Comparison of ENCODE assay signal across 1 cellular context in genomic region chr3:11166807-11167400, GRCh38. TPM values are rescaled to one million over a fixed set of nuclear protein-coding genes. Genes with fewer than 3 reads are reported as not detected.
"Had no signal": no experiment of that assay in that cellular context is flagged by ENCODE, and none has a peak within 500 bp of the region (broad histone marks: within the 10 kb centered on the region; RNA-seq: fewer than 3 reads in every experiment).

No MANE protein-coding gene starts in this region.

RNA-seq across cellular contexts. Expression of gene HRH1, which starts 12.6 kb away (rescaled TPM):
- total RNA-seq: activated B cell treated with CpG ODN at 0.5 μM for 24 hours had no signal
